20 cellular contexts compared by ENCODE assay signal in genomic region chr10:12586724-12587123, GRCh38.
DNase-seq lines count a peak whose midpoint lies in the region; ATAC-seq and TF ChIP-seq lines count a peak whose summit lies in the region.
"Had no signal": no experiment of that assay in that cellular context is flagged by ENCODE, and none has a peak within 500 bp of the region (broad histone marks: within the 10 kb centered on the region; RNA-seq: fewer than 3 reads in every experiment).

No MANE protein-coding gene starts in this region.

- ATAC-seq in CD8-positive, alpha-beta T cell = no peak
- ATAC-seq in T-cell (replicated peaks in 1 of 4) = no peak
- ATAC-seq: activated T-cell treated with anti-CD3 and anti-CD28 coated beads, Interleukin-2, amount 50 U/mL, for 4 hours had no signal

- H3K18ac ChIP-seq in mesendoderm (ENCODE audit: low read length) = no peak overlapping the region

- no peaks in the 10 kb centered on the region for H3K36me3 ChIP-seq in CD8-positive, alpha-beta T cell (ENCODE audit: insufficient read depth, low read length)
- H3K36me3 ChIP-seq in mesendoderm (ENCODE audit: control insufficient read depth, insufficient read depth, low read length) = no peaks in the 10 kb centered on the region

- no peaks in the 10 kb centered on the region for H3K27me3 Mint-ChIP-seq in CD8-positive, alpha-beta T cell (ENCODE audit: low read depth)
- no peaks in the 10 kb centered on the region for H3K27me3 Mint-ChIP-seq in T-cell
- H3K27me3 Mint-ChIP-seq: activated B cell treated with CpG ODN at 0.5 μM for 24 hours; activated naive CD4-positive, alpha-beta T cell treated with anti-CD3 and anti-CD28 coated beads, Interleukin-2, amount 10 ng/mL, durations not matched to agents 7 days and 5 days; CD8-positive, alpha-beta memory T cell had no signal

- H3K79me2 ChIP-seq in mesendoderm (ENCODE audit: control insufficient read depth, insufficient read depth, low read length) = no peaks in the 10 kb centered on the region

- DNase-seq in NCI-H510A treated with DMSO at 0.1 percent for 48 hours (lab: John Stamatoyannopoulos, UW) (peak; percentile 29), NCI-H510A (lab: John Stamatoyannopoulos, UW) (no peak), T-cell (no peak), mesendoderm (peak; percentile 10), NCI-H226 (no peak), NCI-H187 (lab: John Stamatoyannopoulos, UW) (no peak), UCSD-AML1 (lab: John Stamatoyannopoulos, UW; ENCODE audit: unreplicated experiment) (no peak)
- no peak for DNase-seq in CD8-positive, alpha-beta T cell
- DNase-seq: 8988T; activated B cell treated with CpG ODN at 0.5 μM for 24 hours; activated naive CD4-positive, alpha-beta T cell treated with anti-CD3 and anti-CD28 coated beads, Interleukin-2, amount 10 ng/mL, durations not matched to agents 7 days and 5 days; activated T-cell treated with anti-CD3 and anti-CD28 coated beads, Interleukin-2, amount 50 U/mL, for 4 hours; aorta; caudate nucleus; CD8-positive, alpha-beta memory T cell; glutamatergic neuron; NCI-H1694; T1000 had no signal

- no peak overlapping the region for H3K4me2 ChIP-seq in mesendoderm (ENCODE audit: low read length)
- H3K4me2 ChIP-seq: KMS-11 had no signal

- no peak overlapping the region for H2BK15ac ChIP-seq in mesendoderm (replicated peaks; ENCODE audit: low read depth)

- H3K9me3 Mint-ChIP-seq in CD8-positive, alpha-beta T cell = peaks cover 9% of the 10 kb centered on the region
- peaks cover 0 to 4% (median 3%) of the 10 kb centered on the region in 3 donors for H3K9me3 Mint-ChIP-seq in T-cell
- H3K9me3 Mint-ChIP-seq: dendritic cell treated with granulocyte-macrophage colony-stimulating factor and Interleukin-4, amounts not matched to agents 40 ng/mL and 50 ng/mL, for 4 days had no signal

- no peak overlapping the region for H3K4me3 ChIP-seq in CD8-positive, alpha-beta T cell (ENCODE audit: low read depth, low read length)
- H3K4me3 ChIP-seq in mesendoderm (ENCODE audit: low read length) = no peak overlapping the region

- WGBS in mesendoderm (ENCODE audit: extremely low coverage, insufficient coverage, low lambda C conversion rate) = no CpG with 5 or more reads among the region's 4 CpGs

- peaks cover 54% of the 10 kb centered on the region for H3K4me1 Mint-ChIP-seq in CD8-positive, alpha-beta T cell (ENCODE audit: low read depth)
- H3K4me1 Mint-ChIP-seq in T-cell = peaks cover 63 to 67% (median 65%) of the 10 kb centered on the region in 3 donors

- H3K23ac ChIP-seq in mesendoderm (ENCODE audit: low read length) = no peak overlapping the region

- no peak overlapping the region for H3K27ac ChIP-seq in CD8-positive, alpha-beta T cell (ENCODE audit: low read depth, low read length)
- H3K27ac ChIP-seq in mesendoderm (ENCODE audit: low read depth, low read length) = no peak overlapping the region
- H3K27ac ChIP-seq: KMS-11 had no signal

- no peak for TF ChIP-seq CTCF in CD8-positive, alpha-beta T cell (IDR thresholded peaks at IDR 0.05)

- no peak overlapping the region for H3K56ac ChIP-seq in mesendoderm (ENCODE audit: low read length)

- H2BK120ac ChIP-seq in mesendoderm (ENCODE audit: low read depth, low read length) = no peak overlapping the region

- H2AK5ac ChIP-seq in mesendoderm (ENCODE audit: low read length) = no peak overlapping the region

- no peaks in the 10 kb centered on the region for H3K9me3 ChIP-seq in CD8-positive, alpha-beta T cell (ENCODE audit: low read length)

- H3K9ac ChIP-seq in mesendoderm (ENCODE audit: low read length) = no peak overlapping the region
- H3K9ac ChIP-seq: KMS-11 had no signal

- no peak overlapping the region for H2BK5ac ChIP-seq in mesendoderm (ENCODE audit: low read length)

- H4K5ac ChIP-seq in mesendoderm (ENCODE audit: low read length) = no peak overlapping the region

- H3K27me3 ChIP-seq in CD8-positive, alpha-beta T cell (ENCODE audit: insufficient read depth, low read length) = no peaks in the 10 kb centered on the region
- no peaks in the 10 kb centered on the region for H3K27me3 ChIP-seq in mesendoderm (ENCODE audit: insufficient read depth, low read length, poor library complexity)

- peak overlapping the region; percentile 45 for H3K27ac Mint-ChIP-seq in CD8-positive, alpha-beta T cell
- peak overlapping the region; percentile 59 to 71 for H3K27ac Mint-ChIP-seq in T-cell
- H3K27ac Mint-ChIP-seq: activated B cell treated with CpG ODN at 0.5 μM for 24 hours; dendritic cell treated with granulocyte-macrophage colony-stimulating factor and Interleukin-4, amounts not matched to agents 40 ng/mL and 50 ng/mL, for 4 days had no signal

- H3K79me1 ChIP-seq in mesendoderm (ENCODE audit: low read length) = no peaks in the 10 kb centered on the region

- H4K8ac ChIP-seq in mesendoderm (ENCODE audit: low read depth, low read length) = no peak overlapping the region

- H3K4me3 Mint-ChIP-seq in CD8-positive, alpha-beta T cell = no peak overlapping the region
- H3K4me3 Mint-ChIP-seq in T-cell = peak overlapping the region in 1 of 3 donors; percentile 13
- H3K4me3 Mint-ChIP-seq: activated B cell treated with CpG ODN at 0.5 μM for 24 hours; activated naive CD4-positive, alpha-beta T cell treated with anti-CD3 and anti-CD28 coated beads, Interleukin-2, amount 10 ng/mL, durations not matched to agents 7 days and 5 days; activated T-cell treated with anti-CD3 and anti-CD28 coated beads, Interleukin-2, amount 50 U/mL, for 4 hours; dendritic cell treated with granulocyte-macrophage colony-stimulating factor and Interleukin-4, amounts not matched to agents 40 ng/mL and 50 ng/mL, for 4 days had no signal

- intact Hi-C loops in CD8-positive, alpha-beta T cell (cut with DNase I, micrococcal nuclease) = no loop called here

- POLR2A ChIA-PET in CD8-positive, alpha-beta T cell (lab: Charles Lee) = interaction anchor here (0.8 kb wide), 1 partner anchor 8 kb away, joined by 3 read pairs; no protein-coding TSS in a partner anchor
- POLR2A ChIA-PET in T-cell (lab: Charles Lee) = interaction anchor here (0.6 to 1.2 kb wide), 2 partner anchors 31 to 518 kb away, joined by 3 read pairs; partner anchors contain the start of gene DHTKD1 (in 1 of the 2)

- CTCF ChIA-PET in CD8-positive, alpha-beta T cell (lab: Charles Lee) = interaction anchor here (0.7 kb wide), 1 partner anchor 125 kb away, joined by 5 read pairs; no protein-coding TSS in a partner anchor
- CTCF ChIA-PET in T-cell (lab: Charles Lee) = no interaction called here

- H3K36me3 Mint-ChIP-seq in CD8-positive, alpha-beta T cell = no peaks in the 10 kb centered on the region
- H3K36me3 Mint-ChIP-seq in T-cell = peaks cover 4% of the 10 kb centered on the region

- H3K4ac ChIP-seq in mesendoderm (ENCODE audit: low read depth, low read length) = no peak overlapping the region

- H3K4me1 ChIP-seq in CD8-positive, alpha-beta T cell (ENCODE audit: insufficient read depth, low read length) = peaks cover 33% of the 10 kb centered on the region
- no peaks in the 10 kb centered on the region for H3K4me1 ChIP-seq in mesendoderm (ENCODE audit: control insufficient read depth, low read depth, low read length)

Comparison
In these comparisons a context has a peak if more than half of its experiments do, and no peak if none do; other contexts are left out.
1. DNase-seq: peak in NCI-H510A treated with DMSO at 0.1 percent for 48 hours (single experiment) and mesendoderm (single experiment); none in NCI-H510A (single experiment), CD8-positive, alpha-beta T cell (0 of 7), T-cell (0 of 34), NCI-H226 (single experiment), NCI-H187 (0 of 2) and UCSD-AML1 (single experiment).